Comparison of ENCODE assay signal across 2 cellular contexts in genomic region chr10:4086041-4086886, GRCh38.
TF ChIP-seq lines count a peak whose summit lies in the region.

No MANE protein-coding gene starts in this region.

TF ChIP-seq in liver, 16 proteins besides CTCF, POLR2A, EP300 and RAD21 (continued from another document):
- no peak for TF ChIP-seq REST (IDR thresholded peaks at IDR 0.05)

TF ChIP-seq in HepG2, 621 proteins besides CTCF, POLR2A, EP300 and RAD21 (continued from another document):
- TF ChIP-seq HNF1B (CRISPR knock-in tag; IDR thresholded peaks at IDR 0.05) (no peak), TRIM22 (IDR thresholded peaks at IDR 0.05) (no peak), SP140L (CRISPR knock-in tag; IDR thresholded peaks at IDR 0.05; ENCODE audit: borderline replicate concordance) (no peak), HNRNPK (IDR thresholded peaks at IDR 0.05; ENCODE audit: low read depth, low read length, poor library complexity, severe bottlenecking) (no peak), ZNF484 (CRISPR knock-in tag; IDR thresholded peaks at IDR 0.05; ENCODE audit: borderline replicate concordance, low read depth) (no peak), ZNF512B (CRISPR knock-in tag; IDR thresholded peaks at IDR 0.05; ENCODE audit: borderline replicate concordance) (no peak), BATF2 (CRISPR knock-in tag; IDR thresholded peaks at IDR 0.05) (no peak), ZNF282 (IDR thresholded peaks at IDR 0.05; ENCODE audit: partially characterized antibody) (no peak), ZNF101 (CRISPR knock-in tag; IDR thresholded peaks at IDR 0.05; ENCODE audit: borderline replicate concordance, low read depth) (no peak), ZNF619 (CRISPR knock-in tag; IDR thresholded peaks at IDR 0.05) (no peak), SMARCC2 (IDR thresholded peaks at IDR 0.05) (no peak), REPIN1 (CRISPR knock-in tag; IDR thresholded peaks at IDR 0.05; ENCODE audit: borderline replicate concordance, low read depth) (no peak), TRAFD1 (CRISPR knock-in tag; IDR thresholded peaks at IDR 0.05; ENCODE audit: borderline replicate concordance) (no peak)
